1 cellular context compared by ENCODE assay signal in the genomic region with DNA sequence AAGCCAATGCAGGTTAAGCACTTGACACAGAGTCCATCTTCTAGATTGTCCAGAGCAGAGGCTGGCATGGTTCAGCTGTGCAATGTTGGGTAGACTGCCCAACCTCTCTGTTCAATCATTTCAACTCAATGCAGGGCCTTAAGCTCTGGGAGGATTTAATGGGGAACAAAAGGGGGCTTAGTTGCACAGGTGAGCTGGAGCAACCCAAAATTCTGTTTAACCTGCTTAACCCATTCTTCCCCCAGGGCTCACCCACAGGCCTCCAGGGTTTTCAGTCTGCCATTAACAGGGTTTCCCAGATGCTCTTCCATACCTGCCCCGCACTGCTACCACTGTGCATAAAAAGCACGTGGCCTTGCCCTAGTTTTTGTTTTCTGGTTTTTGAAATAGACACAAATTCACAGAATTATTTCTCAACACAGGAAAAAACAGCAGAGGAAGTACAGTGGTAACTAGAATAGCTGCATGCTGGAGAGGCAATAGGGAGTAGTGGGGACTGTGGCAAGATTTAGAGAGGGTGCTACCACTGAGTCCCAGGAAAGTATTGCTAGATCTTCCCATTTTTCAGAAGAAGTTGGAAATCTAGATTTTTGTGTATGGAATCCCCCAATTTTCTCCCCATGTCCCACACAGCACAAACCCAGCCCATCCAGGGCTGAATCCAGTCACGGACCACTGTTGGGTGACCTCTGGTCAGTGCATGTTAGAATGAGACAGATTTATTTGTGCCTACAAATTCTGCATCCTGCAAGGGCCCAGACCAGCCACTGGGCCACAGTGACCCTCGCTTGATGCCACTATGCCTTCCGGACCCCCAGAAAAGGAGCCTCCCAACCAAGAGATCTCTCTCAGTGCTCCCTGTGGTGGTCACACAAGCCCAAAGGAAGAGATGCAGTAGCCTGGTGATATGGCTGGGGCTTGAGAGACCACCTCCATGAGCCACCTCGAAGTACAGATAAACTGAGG.
TF ChIP-seq lines count a peak whose summit lies in the region.

No MANE protein-coding gene starts in this region.

TF ChIP-seq in HepG2, 621 proteins besides CTCF, POLR2A, EP300 and RAD21:
- TF ChIP-seq ARNTL (CRISPR knock-in tag; IDR thresholded peaks at IDR 0.05) (no peak), ZNF598 (CRISPR knock-in tag; IDR thresholded peaks at IDR 0.05; ENCODE audit: borderline replicate concordance) (no peak), POGZ (CRISPR knock-in tag; IDR thresholded peaks at IDR 0.05) (no peak), ZNF790 (CRISPR knock-in tag; IDR thresholded peaks at IDR 0.05; ENCODE audit: borderline replicate concordance) (no peak), ZNF768 (CRISPR knock-in tag; IDR thresholded peaks at IDR 0.05) (peak; percentile 95), TP53 (CRISPR knock-in tag; conservative IDR thresholded peaks at IDR 0.05) (no peak), MXI1 (IDR thresholded peaks at IDR 0.05; ENCODE audit: borderline replicate concordance, low read depth, low read length) (no peak), ZNF260 (CRISPR knock-in tag; IDR thresholded peaks at IDR 0.05; ENCODE audit: borderline replicate concordance, low read depth) (no peak), HNRNPUL1 (IDR thresholded peaks at IDR 0.05; ENCODE audit: low read depth, low read length) (no peak), ZNF180 (CRISPR knock-in tag; IDR thresholded peaks at IDR 0.05; ENCODE audit: borderline replicate concordance, low read depth) (peak; percentile 95; the same call in 1 of the 2 replicates), ZMYM3 (CRISPR knock-in tag; IDR thresholded peaks at IDR 0.05) (peak; percentile 81; the same call in 1 of the 2 replicates), ZNF746 (CRISPR knock-in tag; IDR thresholded peaks at IDR 0.05) (no peak)
- TF ChIP-seq, protein P1, sequence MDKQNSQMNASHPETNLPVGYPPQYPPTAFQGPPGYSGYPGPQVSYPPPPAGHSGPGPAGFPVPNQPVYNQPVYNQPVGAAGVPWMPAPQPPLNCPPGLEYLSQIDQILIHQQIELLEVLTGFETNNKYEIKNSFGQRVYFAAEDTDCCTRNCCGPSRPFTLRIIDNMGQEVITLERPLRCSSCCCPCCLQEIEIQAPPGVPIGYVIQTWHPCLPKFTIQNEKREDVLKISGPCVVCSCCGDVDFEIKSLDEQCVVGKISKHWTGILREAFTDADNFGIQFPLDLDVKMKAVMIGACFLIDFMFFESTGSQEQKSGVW (CRISPR knock-in tag; IDR thresholded peaks at IDR 0.05; ENCODE audit: borderline replicate concordance), result no peak
